ENCODE assay signal across 1 cellular context in the genomic region with DNA sequence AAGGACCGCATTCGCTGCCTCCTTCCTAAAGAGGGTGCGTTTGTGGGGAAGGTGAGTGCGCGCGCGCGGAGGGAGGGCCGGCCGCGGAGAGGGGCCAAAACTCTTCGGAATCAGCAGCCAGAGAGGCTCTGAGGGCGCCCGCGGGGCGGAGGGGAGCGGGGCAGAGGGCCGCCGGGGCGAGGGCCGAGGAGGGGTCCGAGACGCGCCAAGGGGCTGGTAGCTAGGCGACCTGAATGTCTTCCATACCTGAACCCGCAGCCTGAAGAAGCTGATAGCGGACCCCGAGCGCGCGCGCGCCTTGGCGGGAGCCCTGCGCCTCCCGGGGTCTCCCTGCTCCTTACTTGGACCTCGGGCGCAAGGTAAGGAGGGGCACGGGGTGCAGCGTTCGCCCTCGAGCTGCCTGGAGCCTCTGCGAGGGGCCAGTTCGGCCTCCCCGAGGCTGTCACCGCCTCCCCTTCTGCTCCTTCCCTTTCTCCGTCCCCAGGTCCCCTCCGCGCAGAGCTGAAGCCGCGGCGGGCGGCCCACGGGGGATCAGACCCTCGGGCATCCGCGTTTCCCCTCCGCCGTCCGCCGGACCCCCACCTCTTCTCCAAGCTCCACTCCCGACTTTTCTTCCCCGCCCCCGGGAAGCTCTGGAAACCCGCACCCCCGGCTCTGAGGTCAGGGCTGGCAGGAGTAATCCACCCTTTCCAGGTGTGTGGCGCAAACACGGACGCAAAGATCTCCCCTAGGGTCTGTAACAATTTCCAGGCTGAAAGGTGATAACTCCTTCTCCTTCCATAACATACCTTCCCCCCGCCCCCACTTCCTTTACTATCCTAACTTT.
TF ChIP-seq lines count a peak whose summit lies in the region.

No MANE protein-coding gene starts in this region.

TF ChIP-seq in K562, 482 proteins besides CTCF, POLR2A, EP300 and RAD21 (continued from another document):
- TF ChIP-seq ZBTB49 (CRISPR knock-in tag; IDR thresholded peaks at IDR 0.05; ENCODE audit: borderline replicate concordance) (no peak), ETS1 (conservative IDR thresholded peaks at IDR 0.05; ENCODE audit: control insufficient read depth, low read depth, low read length) (no peak), TARDBP (IDR thresholded peaks at IDR 0.05) (no peak), PCBP2 (IDR thresholded peaks at IDR 0.05; ENCODE audit: low read depth, low read length, poor library complexity, severe bottlenecking) (no peak), ZNF384 (IDR thresholded peaks at IDR 0.05; ENCODE audit: low read depth, low read length) (no peak), PTRF (tag; IDR thresholded peaks at IDR 0.05) (no peak), NR2C2 (CRISPR knock-in tag; IDR thresholded peaks at IDR 0.05) (no peak), NR2C2 (tag; IDR thresholded peaks at IDR 0.05) (no peak), MCM2 (IDR thresholded peaks at IDR 0.05; ENCODE audit: low read depth) (no peak), NRF1 (conservative IDR thresholded peaks at IDR 0.05 in 1 of 2, IDR thresholded peaks at IDR 0.05 in 1 of 2) (0 out of 4 replicates have a peak, but pooled peaks of 1 of the 2 experiments have one; percentile 18), EP400 (IDR thresholded peaks at IDR 0.05) (no peak), USF1 (CRISPR knock-in tag; IDR thresholded peaks at IDR 0.05) (no peak), RHOXF2B (CRISPR knock-in tag; conservative IDR thresholded peaks at IDR 0.05) (no peak), TEAD2 (tag; IDR thresholded peaks at IDR 0.05) (no peak), ZNF140 (CRISPR knock-in tag; IDR thresholded peaks at IDR 0.05) (no peak), EHMT2 (IDR thresholded peaks at IDR 0.05) (no peak), VEZF1 (CRISPR knock-in tag; IDR thresholded peaks at IDR 0.05) (no peak), PHF20 (IDR thresholded peaks at IDR 0.05; ENCODE audit: partially characterized antibody) (no peak), ZNF232 (CRISPR knock-in tag; IDR thresholded peaks at IDR 0.05) (no peak)
- TF ChIP-seq, protein P1, sequence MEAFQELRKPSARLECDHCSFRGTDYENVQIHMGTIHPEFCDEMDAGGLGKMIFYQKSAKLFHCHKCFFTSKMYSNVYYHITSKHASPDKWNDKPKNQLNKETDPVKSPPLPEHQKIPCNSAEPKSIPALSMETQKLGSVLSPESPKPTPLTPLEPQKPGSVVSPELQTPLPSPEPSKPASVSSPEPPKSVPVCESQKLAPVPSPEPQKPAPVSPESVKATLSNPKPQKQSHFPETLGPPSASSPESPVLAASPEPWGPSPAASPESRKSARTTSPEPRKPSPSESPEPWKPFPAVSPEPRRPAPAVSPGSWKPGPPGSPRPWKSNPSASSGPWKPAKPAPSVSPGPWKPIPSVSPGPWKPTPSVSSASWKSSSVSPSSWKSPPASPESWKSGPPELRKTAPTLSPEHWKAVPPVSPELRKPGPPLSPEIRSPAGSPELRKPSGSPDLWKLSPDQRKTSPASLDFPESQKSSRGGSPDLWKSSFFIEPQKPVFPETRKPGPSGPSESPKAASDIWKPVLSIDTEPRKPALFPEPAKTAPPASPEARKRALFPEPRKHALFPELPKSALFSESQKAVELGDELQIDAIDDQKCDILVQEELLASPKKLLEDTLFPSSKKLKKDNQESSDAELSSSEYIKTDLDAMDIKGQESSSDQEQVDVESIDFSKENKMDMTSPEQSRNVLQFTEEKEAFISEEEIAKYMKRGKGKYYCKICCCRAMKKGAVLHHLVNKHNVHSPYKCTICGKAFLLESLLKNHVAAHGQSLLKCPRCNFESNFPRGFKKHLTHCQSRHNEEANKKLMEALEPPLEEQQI (IDR thresholded peaks at IDR 0.05), result no peak
- TF ChIP-seq, protein P2, sequence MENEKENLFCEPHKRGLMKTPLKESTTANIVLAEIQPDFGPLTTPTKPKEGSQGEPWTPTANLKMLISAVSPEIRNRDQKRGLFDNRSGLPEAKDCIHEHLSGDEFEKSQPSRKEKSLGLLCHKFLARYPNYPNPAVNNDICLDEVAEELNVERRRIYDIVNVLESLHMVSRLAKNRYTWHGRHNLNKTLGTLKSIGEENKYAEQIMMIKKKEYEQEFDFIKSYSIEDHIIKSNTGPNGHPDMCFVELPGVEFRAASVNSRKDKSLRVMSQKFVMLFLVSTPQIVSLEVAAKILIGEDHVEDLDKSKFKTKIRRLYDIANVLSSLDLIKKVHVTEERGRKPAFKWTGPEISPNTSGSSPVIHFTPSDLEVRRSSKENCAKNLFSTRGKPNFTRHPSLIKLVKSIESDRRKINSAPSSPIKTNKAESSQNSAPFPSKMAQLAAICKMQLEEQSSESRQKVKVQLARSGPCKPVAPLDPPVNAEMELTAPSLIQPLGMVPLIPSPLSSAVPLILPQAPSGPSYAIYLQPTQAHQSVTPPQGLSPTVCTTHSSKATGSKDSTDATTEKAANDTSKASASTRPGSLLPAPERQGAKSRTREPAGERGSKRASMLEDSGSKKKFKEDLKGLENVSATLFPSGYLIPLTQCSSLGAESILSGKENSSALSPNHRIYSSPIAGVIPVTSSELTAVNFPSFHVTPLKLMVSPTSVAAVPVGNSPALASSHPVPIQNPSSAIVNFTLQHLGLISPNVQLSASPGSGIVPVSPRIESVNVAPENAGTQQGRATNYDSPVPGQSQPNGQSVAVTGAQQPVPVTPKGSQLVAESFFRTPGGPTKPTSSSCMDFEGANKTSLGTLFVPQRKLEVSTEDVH (IDR thresholded peaks at IDR 0.05; ENCODE audit: low read depth, partially characterized antibody), result no peak
- TF ChIP-seq, protein P3, sequence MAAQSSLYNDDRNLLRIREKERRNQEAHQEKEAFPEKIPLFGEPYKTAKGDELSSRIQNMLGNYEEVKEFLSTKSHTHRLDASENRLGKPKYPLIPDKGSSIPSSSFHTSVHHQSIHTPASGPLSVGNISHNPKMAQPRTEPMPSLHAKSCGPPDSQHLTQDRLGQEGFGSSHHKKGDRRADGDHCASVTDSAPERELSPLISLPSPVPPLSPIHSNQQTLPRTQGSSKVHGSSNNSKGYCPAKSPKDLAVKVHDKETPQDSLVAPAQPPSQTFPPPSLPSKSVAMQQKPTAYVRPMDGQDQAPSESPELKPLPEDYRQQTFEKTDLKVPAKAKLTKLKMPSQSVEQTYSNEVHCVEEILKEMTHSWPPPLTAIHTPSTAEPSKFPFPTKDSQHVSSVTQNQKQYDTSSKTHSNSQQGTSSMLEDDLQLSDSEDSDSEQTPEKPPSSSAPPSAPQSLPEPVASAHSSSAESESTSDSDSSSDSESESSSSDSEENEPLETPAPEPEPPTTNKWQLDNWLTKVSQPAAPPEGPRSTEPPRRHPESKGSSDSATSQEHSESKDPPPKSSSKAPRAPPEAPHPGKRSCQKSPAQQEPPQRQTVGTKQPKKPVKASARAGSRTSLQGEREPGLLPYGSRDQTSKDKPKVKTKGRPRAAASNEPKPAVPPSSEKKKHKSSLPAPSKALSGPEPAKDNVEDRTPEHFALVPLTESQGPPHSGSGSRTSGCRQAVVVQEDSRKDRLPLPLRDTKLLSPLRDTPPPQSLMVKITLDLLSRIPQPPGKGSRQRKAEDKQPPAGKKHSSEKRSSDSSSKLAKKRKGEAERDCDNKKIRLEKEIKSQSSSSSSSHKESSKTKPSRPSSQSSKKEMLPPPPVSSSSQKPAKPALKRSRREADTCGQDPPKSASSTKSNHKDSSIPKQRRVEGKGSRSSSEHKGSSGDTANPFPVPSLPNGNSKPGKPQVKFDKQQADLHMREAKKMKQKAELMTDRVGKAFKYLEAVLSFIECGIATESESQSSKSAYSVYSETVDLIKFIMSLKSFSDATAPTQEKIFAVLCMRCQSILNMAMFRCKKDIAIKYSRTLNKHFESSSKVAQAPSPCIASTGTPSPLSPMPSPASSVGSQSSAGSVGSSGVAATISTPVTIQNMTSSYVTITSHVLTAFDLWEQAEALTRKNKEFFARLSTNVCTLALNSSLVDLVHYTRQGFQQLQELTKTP (IDR thresholded peaks at IDR 0.05; ENCODE audit: low read depth in 1 of 2, partially characterized antibody in 2 of 2), result no peak
- TF ChIP-seq, protein P4, sequence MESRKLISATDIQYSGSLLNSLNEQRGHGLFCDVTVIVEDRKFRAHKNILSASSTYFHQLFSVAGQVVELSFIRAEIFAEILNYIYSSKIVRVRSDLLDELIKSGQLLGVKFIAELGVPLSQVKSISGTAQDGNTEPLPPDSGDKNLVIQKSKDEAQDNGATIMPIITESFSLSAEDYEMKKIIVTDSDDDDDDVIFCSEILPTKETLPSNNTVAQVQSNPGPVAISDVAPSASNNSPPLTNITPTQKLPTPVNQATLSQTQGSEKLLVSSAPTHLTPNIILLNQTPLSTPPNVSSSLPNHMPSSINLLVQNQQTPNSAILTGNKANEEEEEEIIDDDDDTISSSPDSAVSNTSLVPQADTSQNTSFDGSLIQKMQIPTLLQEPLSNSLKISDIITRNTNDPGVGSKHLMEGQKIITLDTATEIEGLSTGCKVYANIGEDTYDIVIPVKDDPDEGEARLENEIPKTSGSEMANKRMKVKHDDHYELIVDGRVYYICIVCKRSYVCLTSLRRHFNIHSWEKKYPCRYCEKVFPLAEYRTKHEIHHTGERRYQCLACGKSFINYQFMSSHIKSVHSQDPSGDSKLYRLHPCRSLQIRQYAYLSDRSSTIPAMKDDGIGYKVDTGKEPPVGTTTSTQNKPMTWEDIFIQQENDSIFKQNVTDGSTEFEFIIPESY (CRISPR knock-in tag; IDR thresholded peaks at IDR 0.05), result peak; percentile 44; the same call in 1 of the 2 replicates
TF ChIP-seq in K562: peak in this region for 3.
